Comparison of ENCODE assay signal across 9 cellular contexts in genomic region chr10:110600487-110601101, GRCh38. TPM values are rescaled to one million over a fixed set of nuclear protein-coding genes. Genes with fewer than 3 reads are reported as not detected.
A peak's percentile ranks its signal among the peaks of the same experiment; 100 is the strongest.
DNase-seq lines count a peak whose midpoint lies in the region; ATAC-seq lines count a peak whose summit lies in the region.
"Had no signal": no experiment of that assay in that cellular context is flagged by ENCODE, and none has a peak within 500 bp of the region (broad histone marks: within the 10 kb centered on the region; RNA-seq: fewer than 3 reads in every experiment).

No MANE protein-coding gene starts in this region.

- H3K36me3 Mint-ChIP-seq in activated T-helper 1 cell treated with anti-CD3 and anti-CD28 coated beads, Interleukin-12 subunit alpha, Interleukin-12 subunit beta, Interleukin-2, Interleukin-4 antibody, amounts not matched to agents 30 ng/mL and 10 ng/mL and 1 ng/mL, durations not matched to agents 14 hours and 24 hours and 36 hours (ENCODE audit: low read depth), result peaks cover 38% of the 10 kb centered on the region

- ATAC-seq in GM21717 (IDR thresholded peaks at IDR 0.05; ENCODE audit: unreplicated experiment) (peak; percentile 64), HG03025 (IDR thresholded peaks at IDR 0.05; ENCODE audit: low FRiP score, unreplicated experiment) (no peak)

- no peaks in the 10 kb centered on the region for H3K27me3 Mint-ChIP-seq in activated T-helper 1 cell treated with anti-CD3 and anti-CD28 coated beads, Interleukin-12 subunit alpha, Interleukin-12 subunit beta, Interleukin-2, Interleukin-4 antibody, amounts not matched to agents 30 ng/mL and 10 ng/mL and 1 ng/mL, durations not matched to agents 14 hours and 24 hours and 36 hours (ENCODE audit: insufficient read depth)
- H3K27me3 Mint-ChIP-seq: dendritic cell treated with granulocyte-macrophage colony-stimulating factor and Interleukin-4, amounts not matched to agents 40 ng/mL and 50 ng/mL, for 4 days had no signal

- no peaks in the 10 kb centered on the region for H3K9me3 Mint-ChIP-seq in activated T-helper 1 cell treated with anti-CD3 and anti-CD28 coated beads, Interleukin-12 subunit alpha, Interleukin-12 subunit beta, Interleukin-2, Interleukin-4 antibody, amounts not matched to agents 30 ng/mL and 10 ng/mL and 1 ng/mL, durations not matched to agents 14 hours and 24 hours and 36 hours
- H3K9me3 Mint-ChIP-seq: dendritic cell treated with granulocyte-macrophage colony-stimulating factor and Interleukin-4, amounts not matched to agents 40 ng/mL and 50 ng/mL, for 4 days had no signal

- no peak overlapping the region for H3K4me3 Mint-ChIP-seq in activated T-helper 1 cell treated with anti-CD3 and anti-CD28 coated beads, Interleukin-12 subunit alpha, Interleukin-12 subunit beta, Interleukin-2, Interleukin-4 antibody, amounts not matched to agents 30 ng/mL and 10 ng/mL and 1 ng/mL, durations not matched to agents 14 hours and 24 hours and 36 hours
- H3K4me3 Mint-ChIP-seq: dendritic cell treated with granulocyte-macrophage colony-stimulating factor and Interleukin-4, amounts not matched to agents 40 ng/mL and 50 ng/mL, for 4 days had no signal

- no peaks in the 10 kb centered on the region for H3K4me1 Mint-ChIP-seq in activated T-helper 1 cell treated with anti-CD3 and anti-CD28 coated beads, Interleukin-12 subunit alpha, Interleukin-12 subunit beta, Interleukin-2, Interleukin-4 antibody, amounts not matched to agents 30 ng/mL and 10 ng/mL and 1 ng/mL, durations not matched to agents 14 hours and 24 hours and 36 hours (ENCODE audit: low read depth)

- no peak overlapping the region for H3K27ac Mint-ChIP-seq in activated T-helper 1 cell treated with anti-CD3 and anti-CD28 coated beads, Interleukin-12 subunit alpha, Interleukin-12 subunit beta, Interleukin-2, Interleukin-4 antibody, amounts not matched to agents 30 ng/mL and 10 ng/mL and 1 ng/mL, durations not matched to agents 14 hours and 24 hours and 36 hours
- H3K27ac Mint-ChIP-seq: dendritic cell treated with granulocyte-macrophage colony-stimulating factor and Interleukin-4, amounts not matched to agents 40 ng/mL and 50 ng/mL, for 4 days had no signal

- DNase-seq in NCI-H524 (lab: John Stamatoyannopoulos, UW) (peak; percentile 11 to 50), NCI-H524 treated with DMSO at 0.1 percent for 48 hours (lab: John Stamatoyannopoulos, UW) (no peak), NCI-H1694 treated with DMSO at 0.1 percent for 48 hours (lab: John Stamatoyannopoulos, UW) (peak; percentile 44), inferior parietal cortex (ENCODE audit: extremely low spot score) (peak; percentile 58), NCI-H2081 treated with DMSO at 0.1 percent for 48 hours (lab: John Stamatoyannopoulos, UW) (no peak)
- peak; percentile 24 for DNase-seq in activated T-helper 1 cell treated with anti-CD3 and anti-CD28 coated beads, Interleukin-12 subunit alpha, Interleukin-12 subunit beta, Interleukin-2, Interleukin-4 antibody, amounts not matched to agents 30 ng/mL and 10 ng/mL and 1 ng/mL, durations not matched to agents 14 hours and 24 hours and 36 hours (ENCODE audit: low spot score)

- intact Hi-C loops in activated T-helper 1 cell treated with anti-CD3 and anti-CD28 coated beads, Interleukin-12 subunit alpha, Interleukin-12 subunit beta, Interleukin-2, Interleukin-4 antibody, amounts not matched to agents 30 ng/mL and 10 ng/mL and 1 ng/mL, durations not matched to agents 14 hours and 24 hours and 36 hours (cut with micrococcal nuclease), result loop anchor here (1.0 to 2.0 kb wide), 5 partner anchors 33 to 294 kb away; partner anchors contain the start of gene SMC3

RNA-seq across cellular contexts. Expression of gene SMC3, which starts 33.1 kb away (rescaled TPM):
- total RNA-seq in activated T-helper 1 cell treated with anti-CD3 and anti-CD28 coated beads, Interleukin-12 subunit alpha, Interleukin-12 subunit beta, Interleukin-2, Interleukin-4 antibody, amounts not matched to agents 30 ng/mL and 10 ng/mL and 1 ng/mL, durations not matched to agents 14 hours and 24 hours and 36 hours, result 74.5 and 77.9 TPM in 2 replicates

RNA-seq across cellular contexts. Expression of gene RBM20, which starts 43.5 kb away (rescaled TPM):
- not detected in 2 replicates for total RNA-seq in activated T-helper 1 cell treated with anti-CD3 and anti-CD28 coated beads, Interleukin-12 subunit alpha, Interleukin-12 subunit beta, Interleukin-2, Interleukin-4 antibody, amounts not matched to agents 30 ng/mL and 10 ng/mL and 1 ng/mL, durations not matched to agents 14 hours and 24 hours and 36 hours

Comparison
In these comparisons a context has a peak if more than half of its experiments do, and no peak if none do; other contexts are left out.
1. DNase-seq: peak in NCI-H524 (2 of 2), NCI-H1694 treated with DMSO at 0.1 percent for 48 hours (single experiment), activated T-helper 1 cell treated with anti-CD3 and anti-CD28 coated beads, Interleukin-12 subunit alpha, Interleukin-12 subunit beta, Interleukin-2, Interleukin-4 antibody, amounts not matched to agents 30 ng/mL and 10 ng/mL and 1 ng/mL, durations not matched to agents 14 hours and 24 hours and 36 hours (single experiment) and inferior parietal cortex (single experiment); none in NCI-H524 treated with DMSO at 0.1 percent for 48 hours (single experiment) and NCI-H2081 treated with DMSO at 0.1 percent for 48 hours (single experiment).